ENCODE assay signal across 34 cellular contexts in genomic region chr2:157238296-157238695, GRCh38. TPM values are rescaled to one million over a fixed set of nuclear protein-coding genes. Genes with fewer than 3 reads are reported as not detected.
"Had no signal": no experiment of that assay in that cellular context is flagged by ENCODE, and none has a peak within 500 bp of the region (broad histone marks: within the 10 kb centered on the region; RNA-seq: fewer than 3 reads in every experiment).

No MANE protein-coding gene starts in this region.

- H3K4me1 Mint-ChIP-seq: activated B cell treated with CpG ODN at 0.5 μM for 24 hours; activated T-helper 17 cell treated with anti-CD3 and anti-CD28 coated beads, Interleukin-2, amount 50 U/mL, for 72 hours; T-helper 17 cell had no signal

- H3K36me3 Mint-ChIP-seq: activated naive CD8-positive, alpha-beta T cell; brain had no signal

- H3K4me3 ChIP-seq: breast epithelium, cardiac muscle cell, colonic mucosa, esophagus squamous epithelium, gastroesophageal sphincter had no signal

- DNase-seq: activated B cell treated with CpG ODN at 0.5 μM for 24 hours; activated CD4-positive, alpha-beta T cell treated with anti-CD3 and anti-CD28 coated beads for 48 hours; activated CD4-positive, alpha-beta T cell treated with anti-CD3 and anti-CD28 coated beads, Interleukin-2, amount 50 U/mL, for 1 hour; activated CD4-positive, alpha-beta T cell treated with anti-CD3 and anti-CD28 coated beads, Interleukin-2, amount 50 U/mL, for 48 hours; activated CD8-positive, alpha-beta memory T cell treated with anti-CD3 and anti-CD28 coated beads for 24 hours; activated CD8-positive, alpha-beta T cell treated with anti-CD3 and anti-CD28 coated beads for 36 hours; activated effector memory CD4-positive, alpha-beta T cell treated with Interleukin-2 at 50 U/mL for 16 hours; activated gamma-delta T cell treated with Interleukin-2 at 50 U/mL for 16 hours; activated naive CD4-positive, alpha-beta T cell treated with anti-CD3 and anti-CD28 coated beads, Interleukin-2, amount 50 U/mL, for 16 hours; activated naive CD4-positive, alpha-beta T cell treated with Interleukin-2 at 50 U/mL for 16 hours; activated T-cell treated with anti-CD3 and anti-CD28 coated beads, Interleukin-2, amount 50 U/mL, for 4 hours; amniotic stem cell; anterior cingulate cortex; central memory CD4-positive, alpha-beta T cell; cerebellar nuclear complex; colonic mucosa; effector CD8-positive, alpha-beta T cell; esophagus squamous epithelium; foreskin melanocyte; T-helper 1 cell; T-helper 17 cell; T1000; WERI-Rb-1 had no signal

- H3K27me3 Mint-ChIP-seq: brain, T-helper 17 cell had no signal

- H3K27me3 ChIP-seq: breast epithelium, cardiac muscle cell, colonic mucosa, esophagus squamous epithelium, gastroesophageal sphincter had no signal

- ATAC-seq: activated CD4-positive, CD25-positive, alpha-beta regulatory T cell treated with anti-CD3 and anti-CD28 coated beads, Interleukin-2, amount 50 U/mL, for 24 hours; activated CD8-positive, alpha-beta T cell treated with anti-CD3 and anti-CD28 coated beads for 36 hours; activated T-cell treated with anti-CD3 and anti-CD28 coated beads, Interleukin-2, amount 50 U/mL, for 4 hours; activated T-helper 17 cell treated with anti-CD3 and anti-CD28 coated beads, Interleukin-2, amount 50 U/mL, for 72 hours; gastroesophageal sphincter; T-helper 17 cell had no signal

- H3K9me3 Mint-ChIP-seq: activated CD8-positive, alpha-beta T cell treated with anti-CD3 and anti-CD28 coated beads for 36 hours; activated T-cell treated with anti-CD3 and anti-CD28 coated beads, Interleukin-2, amount 50 U/mL, for 4 hours; activated T-helper 17 cell treated with anti-CD3 and anti-CD28 coated beads, Interleukin-2, amount 50 U/mL, for 72 hours; T-helper 2 cell treated with Interferon-gamma antibody and Interleukin-4, amounts not matched to agents 5 μg/mL and 100 μg/mL, for 36 hours had no signal

- H3K27ac Mint-ChIP-seq: activated B cell treated with CpG ODN at 0.5 μM for 24 hours; activated CD8-positive, alpha-beta T cell treated with anti-CD3 and anti-CD28 coated beads for 36 hours; activated naive CD8-positive, alpha-beta T cell; activated T-helper 17 cell treated with anti-CD3 and anti-CD28 coated beads, Interleukin-2, amount 50 U/mL, for 72 hours; brain; T-helper 17 cell; T-helper 2 cell treated with Interferon-gamma antibody and Interleukin-4, amounts not matched to agents 5 μg/mL and 100 μg/mL, for 36 hours had no signal

- H3K9me3 ChIP-seq: breast epithelium, colonic mucosa, esophagus squamous epithelium, gastroesophageal sphincter had no signal

- H3K4me3 Mint-ChIP-seq: activated B cell treated with CpG ODN at 0.5 μM for 24 hours; activated CD8-positive, alpha-beta T cell treated with anti-CD3 and anti-CD28 coated beads for 36 hours; activated naive CD8-positive, alpha-beta T cell; activated T-cell treated with anti-CD3 and anti-CD28 coated beads, Interleukin-2, amount 50 U/mL, for 4 hours; activated T-helper 17 cell treated with anti-CD3 and anti-CD28 coated beads, Interleukin-2, amount 50 U/mL, for 72 hours; brain; T-helper 17 cell; T-helper 2 cell treated with Interferon-gamma antibody and Interleukin-4, amounts not matched to agents 5 μg/mL and 100 μg/mL, for 36 hours had no signal

- H3K27ac ChIP-seq: breast epithelium, cardiac muscle cell, colonic mucosa, epithelial cell of prostate, esophagus squamous epithelium, gastroesophageal sphincter, WERI-Rb-1 had no signal

- H3K36me3 ChIP-seq: breast epithelium, cardiac muscle cell, colonic mucosa, esophagus squamous epithelium, gastroesophageal sphincter, WERI-Rb-1 had no signal

- H3K4me1 ChIP-seq: breast epithelium, colonic mucosa, gastroesophageal sphincter had no signal

RNA-seq across cellular contexts. Expression of gene GALNT5, which starts 19.2 kb away (rescaled TPM):
- total RNA-seq: activated B cell treated with CpG ODN at 0.5 μM for 24 hours; activated CD8-positive, alpha-beta T cell treated with anti-CD3 and anti-CD28 coated beads for 36 hours; dermis microvascular lymphatic vessel endothelial cell; endothelial cell of umbilical vein; T-helper 17 cell had no signal
- polyA plus RNA-seq: endothelial cell of umbilical vein had no signal
